ENCODE assay signal across 14 cellular contexts in the genomic region with DNA sequence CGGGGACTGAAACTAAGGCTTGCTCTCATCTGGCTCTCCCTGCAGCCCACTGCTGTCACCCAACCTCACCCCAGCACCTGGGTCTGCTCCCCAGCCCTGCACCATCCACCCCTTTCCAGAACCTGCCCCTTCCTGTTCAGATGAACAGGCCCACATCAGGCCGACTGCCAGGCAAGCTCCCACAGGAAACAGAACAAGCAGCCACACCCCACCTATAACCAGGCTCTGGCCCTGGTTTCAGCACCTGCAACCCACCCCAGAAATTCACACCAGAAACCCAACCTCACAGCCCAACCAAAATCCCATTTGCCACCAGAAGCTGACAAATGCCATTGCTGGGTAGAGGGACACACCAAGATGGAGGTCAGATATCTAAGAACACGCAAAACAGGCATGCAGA.
A peak's percentile ranks its signal among the peaks of the same experiment; 100 is the strongest.
DNase-seq lines count a peak whose midpoint lies in the region; ATAC-seq and TF ChIP-seq lines count a peak whose summit lies in the region.
"Had no signal": no experiment of that assay in that cellular context is flagged by ENCODE, and none has a peak within 500 bp of the region (broad histone marks: within the 10 kb centered on the region; RNA-seq: fewer than 3 reads in every experiment).

No MANE protein-coding gene starts in this region.

- H3K36me3 ChIP-seq in ovary, result no peaks in the 10 kb centered on the region
- H3K36me3 ChIP-seq: pancreas had no signal

- H3K9me3 Mint-ChIP-seq in activated T-cell treated with anti-CD3 and anti-CD28 coated beads, Interleukin-2, amount 50 U/mL, for 24 hours, result no peaks in the 10 kb centered on the region
- peaks cover 10% of the 10 kb centered on the region for H3K9me3 Mint-ChIP-seq in activated T-helper 2 cell treated with anti-CD3 and anti-CD28 coated beads, Interferon-gamma antibody, Interleukin-2, Interleukin-4, amounts not matched to agents 10 μg/mL and 5 μg/mL and 100 μg/mL, durations not matched to agents 14 hours and 24 hours and 36 hours
- H3K9me3 Mint-ChIP-seq in stimulated activated naive B cell treated with anti-CD40 and anti-IgM and Interleukin-4, amounts not matched to agents 10 μg/mL and 1 μg/mL and 100 μg/mL, for 72 hours, result no peaks in the 10 kb centered on the region

- TF ChIP-seq EP300 in ovary (IDR thresholded peaks at IDR 0.05), result no peak

- peak; percentile 32 for ATAC-seq in HG03354 (IDR thresholded peaks at IDR 0.05; ENCODE audit: poor library complexity, severe bottlenecking, unreplicated experiment)
- no peak for ATAC-seq in stimulated activated naive B cell treated with anti-CD40 and anti-IgM and Interleukin-4, amounts not matched to agents 10 μg/mL and 1 μg/mL and 100 μg/mL, for 72 hours (replicated peaks)
- no peak for ATAC-seq in HG02588 (IDR thresholded peaks at IDR 0.05; ENCODE audit: unreplicated experiment)
- ATAC-seq: pancreas had no signal

- TF ChIP-seq CTCF in ovary (IDR thresholded peaks at IDR 0.05), result no peak

- H3K27me3 Mint-ChIP-seq in activated T-cell treated with anti-CD3 and anti-CD28 coated beads, Interleukin-2, amount 50 U/mL, for 24 hours, result no peaks in the 10 kb centered on the region
- H3K27me3 Mint-ChIP-seq in activated T-helper 2 cell treated with anti-CD3 and anti-CD28 coated beads, Interferon-gamma antibody, Interleukin-2, Interleukin-4, amounts not matched to agents 10 μg/mL and 5 μg/mL and 100 μg/mL, durations not matched to agents 14 hours and 24 hours and 36 hours (ENCODE audit: low read depth), result no peaks in the 10 kb centered on the region
- peaks cover 42 to 47% of the 10 kb centered on the region in 2 donors for H3K27me3 Mint-ChIP-seq in stimulated activated naive B cell treated with anti-CD40 and anti-IgM and Interleukin-4, amounts not matched to agents 10 μg/mL and 1 μg/mL and 100 μg/mL, for 72 hours

- H3K36me3 Mint-ChIP-seq in activated T-cell treated with anti-CD3 and anti-CD28 coated beads, Interleukin-2, amount 50 U/mL, for 24 hours (ENCODE audit: low read depth), result no peaks in the 10 kb centered on the region
- peaks cover 8% of the 10 kb centered on the region for H3K36me3 Mint-ChIP-seq in activated T-helper 2 cell treated with anti-CD3 and anti-CD28 coated beads, Interferon-gamma antibody, Interleukin-2, Interleukin-4, amounts not matched to agents 10 μg/mL and 5 μg/mL and 100 μg/mL, durations not matched to agents 14 hours and 24 hours and 36 hours (ENCODE audit: low read depth)
- peaks cover 3 to 12% of the 10 kb centered on the region in 2 donors for H3K36me3 Mint-ChIP-seq in stimulated activated naive B cell treated with anti-CD40 and anti-IgM and Interleukin-4, amounts not matched to agents 10 μg/mL and 1 μg/mL and 100 μg/mL, for 72 hours

- no peaks in the 10 kb centered on the region for H3K9me3 ChIP-seq in ovary
- H3K9me3 ChIP-seq: pancreas had no signal

- H3K4me1 Mint-ChIP-seq in activated T-cell treated with anti-CD3 and anti-CD28 coated beads, Interleukin-2, amount 50 U/mL, for 24 hours (ENCODE audit: low read depth), result peaks cover 58% of the 10 kb centered on the region
- H3K4me1 Mint-ChIP-seq in activated T-helper 2 cell treated with anti-CD3 and anti-CD28 coated beads, Interferon-gamma antibody, Interleukin-2, Interleukin-4, amounts not matched to agents 10 μg/mL and 5 μg/mL and 100 μg/mL, durations not matched to agents 14 hours and 24 hours and 36 hours (ENCODE audit: low read depth), result peaks cover 58% of the 10 kb centered on the region
- H3K4me1 Mint-ChIP-seq in stimulated activated naive B cell treated with anti-CD40 and anti-IgM and Interleukin-4, amounts not matched to agents 10 μg/mL and 1 μg/mL and 100 μg/mL, for 72 hours, result peaks cover 53 to 88% of the 10 kb centered on the region in 2 donors

- intact Hi-C loops in activated T-helper 2 cell treated with anti-CD3 and anti-CD28 coated beads, Interferon-gamma antibody, Interleukin-2, Interleukin-4, amounts not matched to agents 10 μg/mL and 5 μg/mL and 100 μg/mL, durations not matched to agents 14 hours and 24 hours and 36 hours (cut with micrococcal nuclease), result no loop called here
- intact Hi-C loops in ovary (cut with DNase I), result no loop called here

- H3K27ac ChIP-seq in ovary, result no peak overlapping the region
- H3K27ac ChIP-seq: dorsolateral prefrontal cortex, GM23248, pancreas had no signal

- no peaks in the 10 kb centered on the region for H3K27me3 ChIP-seq in ovary
- H3K27me3 ChIP-seq: pancreas had no signal

- no peaks in the 10 kb centered on the region for H3K4me1 ChIP-seq in ovary (ENCODE audit: insufficient read depth)

- peak overlapping the region; percentile 24 for H3K27ac Mint-ChIP-seq in activated T-cell treated with anti-CD3 and anti-CD28 coated beads, Interleukin-2, amount 50 U/mL, for 24 hours
- H3K27ac Mint-ChIP-seq in activated T-helper 2 cell treated with anti-CD3 and anti-CD28 coated beads, Interferon-gamma antibody, Interleukin-2, Interleukin-4, amounts not matched to agents 10 μg/mL and 5 μg/mL and 100 μg/mL, durations not matched to agents 14 hours and 24 hours and 36 hours, result peak overlapping the region; percentile 31
- H3K27ac Mint-ChIP-seq in stimulated activated naive B cell treated with anti-CD40 and anti-IgM and Interleukin-4, amounts not matched to agents 10 μg/mL and 1 μg/mL and 100 μg/mL, for 72 hours, result peak overlapping the region; percentile 86

- TF ChIP-seq POLR2A in ovary (IDR thresholded peaks at IDR 0.05), result no peak

- no peak for DNase-seq in activated T-cell treated with anti-CD3 and anti-CD28 coated beads, Interleukin-2, amount 50 U/mL, for 24 hours
- DNase-seq in activated T-cell treated with anti-CD3 and anti-CD28 coated beads, Interleukin-2, amount 50 U/mL, for 1 hour, result no peak
- no peak for DNase-seq in activated T-helper 2 cell treated with anti-CD3 and anti-CD28 coated beads, Interferon-gamma antibody, Interleukin-2, Interleukin-4, amounts not matched to agents 10 μg/mL and 5 μg/mL and 100 μg/mL, durations not matched to agents 14 hours and 24 hours and 36 hours (ENCODE audit: low spot score)
- DNase-seq in stimulated activated naive B cell treated with anti-CD40 and anti-IgM and Interleukin-4, amounts not matched to agents 10 μg/mL and 1 μg/mL and 100 μg/mL, for 72 hours, result no peak
- DNase-seq in NCI-H2029 (lab: John Stamatoyannopoulos, UW) (no peak), ovary (no peak)
- DNase-seq: activated CD8-positive, alpha-beta memory T cell treated with anti-CD3 and anti-CD28 coated beads, Interleukin-2, amount 50 U/mL, for 4 hours; dorsolateral prefrontal cortex; GM23248; mesendoderm; NCI-H446 had no signal

- no peak overlapping the region for H3K4me3 ChIP-seq in ovary
- H3K4me3 ChIP-seq: dorsolateral prefrontal cortex, GM23248, pancreas had no signal

- WGBS in ovary, 3 donors, result 80 to 92% (median 86%) methylated on average over 3 of the region's 3 CpGs

- H3K4me3 Mint-ChIP-seq in activated T-cell treated with anti-CD3 and anti-CD28 coated beads, Interleukin-2, amount 50 U/mL, for 24 hours, result no peak overlapping the region
- H3K4me3 Mint-ChIP-seq in activated T-helper 2 cell treated with anti-CD3 and anti-CD28 coated beads, Interferon-gamma antibody, Interleukin-2, Interleukin-4, amounts not matched to agents 10 μg/mL and 5 μg/mL and 100 μg/mL, durations not matched to agents 14 hours and 24 hours and 36 hours (ENCODE audit: low read depth), result no peak overlapping the region
- H3K4me3 Mint-ChIP-seq in stimulated activated naive B cell treated with anti-CD40 and anti-IgM and Interleukin-4, amounts not matched to agents 10 μg/mL and 1 μg/mL and 100 μg/mL, for 72 hours, result peak overlapping the region in 1 of 2 donors; percentile 5

Comparison
In these comparisons a context has a peak if more than half of its experiments do, and no peak if none do; other contexts are left out.
1. H3K27ac Mint-ChIP-seq: peak in every context shown above with its lines; median percentile 86 in stimulated activated naive B cell treated with anti-CD40 and anti-IgM and Interleukin-4, amounts not matched to agents 10 μg/mL and 1 μg/mL and 100 μg/mL, for 72 hours; 31 in activated T-helper 2 cell treated with anti-CD3 and anti-CD28 coated beads, Interferon-gamma antibody, Interleukin-2, Interleukin-4, amounts not matched to agents 10 μg/mL and 5 μg/mL and 100 μg/mL, durations not matched to agents 14 hours and 24 hours and 36 hours; 24 in activated T-cell treated with anti-CD3 and anti-CD28 coated beads, Interleukin-2, amount 50 U/mL, for 24 hours.